Comparison of ENCODE assay signal across 8 cellular contexts in genomic region chr13:113024466-113024865, GRCh38.
"Had no signal": no experiment of that assay in that cellular context is flagged by ENCODE, and none has a peak within 500 bp of the region (broad histone marks: within the 10 kb centered on the region; RNA-seq: fewer than 3 reads in every experiment).

No MANE protein-coding gene starts in this region.

- ATAC-seq: GM12878 had no signal

- H3K4me3 ChIP-seq: GM12878 had no signal

- FAIRE-seq: G401.6, GM12878, GM12891, GM12892, GM18507, GM19239 had no signal

- DNase-seq: GDM1, GF-D8 had no signal
